Comparison of ENCODE assay signal across 7 cellular contexts in the genomic region with DNA sequence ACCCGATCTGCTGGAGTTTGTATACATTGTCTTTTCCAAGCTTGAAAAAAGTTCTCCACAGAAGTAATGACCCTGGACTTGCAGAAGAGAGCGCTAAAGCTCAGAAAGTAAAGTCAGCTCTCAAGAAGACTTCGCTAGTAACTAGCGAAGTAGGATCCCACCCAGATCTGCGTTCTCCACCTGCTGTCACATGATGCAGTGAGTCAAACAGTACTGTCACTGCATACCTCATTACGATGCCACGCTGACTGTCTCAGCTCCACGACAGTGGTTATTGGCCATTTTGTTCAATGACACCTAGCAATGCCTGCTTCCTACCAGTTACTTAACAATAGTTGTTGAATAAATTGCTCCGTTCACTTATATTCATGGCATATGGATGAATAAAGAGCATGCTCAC. TPM values are rescaled to one million over a fixed set of nuclear protein-coding genes. Genes with fewer than 3 reads are reported as not detected.
DNase-seq lines count a peak whose midpoint lies in the region; ATAC-seq, FAIRE-seq and TF ChIP-seq lines count a peak whose summit lies in the region.

No MANE protein-coding gene starts in this region.

- dilution Hi-C loops in endothelial cell of umbilical vein (cut with MboI; ENCODE audit: extremely low pct_ligation_motif_present, low sequenced_read_pairs): no loop called here

- H3K4me2 ChIP-seq in Loucy (ENCODE audit: low read depth, low read length, poor library complexity, severe bottlenecking) (no peak overlapping the region), endothelial cell of umbilical vein (ENCODE audit: insufficient read depth, low read length) (no peak overlapping the region)

- H3K4me3 ChIP-seq in Loucy (ENCODE audit: low read length, poor library complexity, severe bottlenecking) (no peak overlapping the region), SK-N-MC (no peak overlapping the region), endothelial cell of umbilical vein (replicated peaks in 1 of 3; ENCODE audit: insufficient read depth in 1 of 3, low read depth in 1 of 3, low read length in 3 of 3) (no peak overlapping the region), upper lobe of right lung (no peak overlapping the region)

- H3K27me3 ChIP-seq in Loucy (ENCODE audit: insufficient read depth, low read length, poor library complexity, severe bottlenecking) (no peaks in the 10 kb centered on the region), endothelial cell of umbilical vein (ENCODE audit: control insufficient read depth in 2 of 2, insufficient read depth in 2 of 2, low read length in 2 of 2) (peaks cover 9 to 23% of the 10 kb centered on the region in 2 experiments), upper lobe of right lung (no peaks in the 10 kb centered on the region)

- intact Hi-C loops in endothelial cell of umbilical vein (cut with micrococcal nuclease): loop anchor here (1.0 to 10.0 kb wide), 4 partner anchors 23 to 467 kb away; a partner anchor contains a TSS
- intact Hi-C loops in upper lobe of right lung (cut with DNase I): no loop called here

- no peaks in the 10 kb centered on the region for H3F3A ChIP-seq in Loucy (ENCODE audit: low read depth)

- H3K9me3 ChIP-seq in Loucy (ENCODE audit: insufficient read depth, low read depth, low read length): no peaks in the 10 kb centered on the region
- no peaks in the 10 kb centered on the region for H3K9me3 ChIP-seq in SK-N-MC (ENCODE audit: low read depth, low read length)
- H3K9me3 ChIP-seq in endothelial cell of umbilical vein (replicated peaks; ENCODE audit: control insufficient read depth, insufficient read depth, low read length): no peaks in the 10 kb centered on the region
- H3K9me3 ChIP-seq in upper lobe of right lung: no peaks in the 10 kb centered on the region

- no TSS peak for BruUV-seq in endothelial cell of umbilical vein (replicated peaks; lab: Mats Ljungman, UMichigan)

- no peak overlapping the region for H3K9ac ChIP-seq in Loucy (ENCODE audit: low read depth, low read length, poor library complexity, severe bottlenecking)
- no peak overlapping the region for H3K9ac ChIP-seq in SK-N-MC (ENCODE audit: insufficient read length)
- no peak overlapping the region for H3K9ac ChIP-seq in endothelial cell of umbilical vein (replicated peaks; ENCODE audit: extremely low read depth, insufficient read depth, low read length)

- no peak for TF ChIP-seq POLR2A in endothelial cell of umbilical vein (IDR thresholded peaks at IDR 0.05; ENCODE audit: low read depth, low read length)

- no peak overlapping the region for H3K27ac ChIP-seq in SK-N-MC
- H3K27ac ChIP-seq in endothelial cell of umbilical vein (ENCODE audit: insufficient read depth, low read depth, low read length): no peak overlapping the region
- H3K27ac ChIP-seq in upper lobe of right lung: no peak overlapping the region

- DNase-seq in GM03348 (ENCODE audit: low spot score) (peak; percentile 82), SK-N-MC (ENCODE audit: low read depth, low spot score) (peak; percentile 26), endothelial cell of umbilical vein (ENCODE audit: low read depth, low spot score) (peak; percentile 78), myocyte (ENCODE audit: low read depth) (peak; percentile 90), upper lobe of right lung (no peak)

- POLR2A ChIA-PET in endothelial cell of umbilical vein (lab: Charles Lee): interaction anchor here (0.6 kb wide), 1 partner anchor 30 kb away, joined by 4 read pairs; a partner anchor contains a TSS

- H3K79me2 ChIP-seq in Loucy (ENCODE audit: insufficient read depth, low read length): no peaks in the 10 kb centered on the region
- H3K79me2 ChIP-seq in endothelial cell of umbilical vein (ENCODE audit: control insufficient read depth, insufficient read depth, low read length): no peaks in the 10 kb centered on the region

- H3K36me3 ChIP-seq in Loucy (ENCODE audit: insufficient read depth, low read length) (no peaks in the 10 kb centered on the region), SK-N-MC (ENCODE audit: insufficient read depth, low read length) (no peaks in the 10 kb centered on the region), endothelial cell of umbilical vein (ENCODE audit: control insufficient read depth in 2 of 2, extremely low read depth in 1 of 2, insufficient read depth in 2 of 2, low read length in 2 of 2) (no peaks in the 10 kb centered on the region), upper lobe of right lung (no peaks in the 10 kb centered on the region)

- H3K4me1 ChIP-seq in Loucy (ENCODE audit: insufficient read depth, low read length, poor library complexity, severe bottlenecking) (no peaks in the 10 kb centered on the region), endothelial cell of umbilical vein (ENCODE audit: control insufficient read depth, extremely low read depth, insufficient read depth, low read length) (no peaks in the 10 kb centered on the region), upper lobe of right lung (peaks cover 5% of the 10 kb centered on the region)

- peak; percentile 87 for FAIRE-seq in endothelial cell of umbilical vein (lab: Jason Lieb, UNC)

- TF ChIP-seq CTCF in Loucy (conservative IDR thresholded peaks at IDR 0.05; ENCODE audit: low read length) (0 out of 2 replicates have a peak, but pooled peaks have one; percentile 11), endothelial cell of umbilical vein (IDR thresholded peaks at IDR 0.05; ENCODE audit: extremely low read depth in 1 of 2, insufficient read depth in 1 of 2, low read depth in 1 of 2, low read length in 2 of 2) (peak; percentile 58 to 64), upper lobe of right lung (IDR thresholded peaks at IDR 0.05) (peak; percentile 68)

- H2AFZ ChIP-seq in Loucy (ENCODE audit: low read length): no peak overlapping the region
- no peak overlapping the region for H2AFZ ChIP-seq in endothelial cell of umbilical vein (ENCODE audit: low read depth, low read length)

- ATAC-seq in GM21723 (IDR thresholded peaks at IDR 0.05; ENCODE audit: unreplicated experiment) (peak; percentile 81), upper lobe of right lung (peak; percentile 88)

- no peaks in the 10 kb centered on the region for H4K20me1 ChIP-seq in Loucy (ENCODE audit: insufficient read depth, low read length, poor library complexity, severe bottlenecking)
- H4K20me1 ChIP-seq in endothelial cell of umbilical vein (replicated peaks; ENCODE audit: control insufficient read depth, extremely low read depth, insufficient read depth, low read length): no peaks in the 10 kb centered on the region

- CTCF ChIA-PET in endothelial cell of umbilical vein (lab: Charles Lee): interaction anchor here (0.7 to 5.0 kb wide), 34 partner anchors 9 to 627 kb away, joined by 3 to 406 read pairs (median 4); a partner anchor contains a TSS

- no peaks in the 10 kb centered on the region for H3K9me1 ChIP-seq in endothelial cell of umbilical vein (replicated peaks; ENCODE audit: control insufficient read depth, extremely low read depth, insufficient read depth, low read length)

- H3K9me2 ChIP-seq in Loucy (replicated peaks; ENCODE audit: low read depth, low read length): no peaks in the 10 kb centered on the region

TF ChIP-seq in endothelial cell of umbilical vein, 7 proteins besides CTCF, POLR2A, EP300 and RAD21:
- TF ChIP-seq MYC (IDR thresholded peaks at IDR 0.05; ENCODE audit: low read depth, low read length) (no peak), EZH2 (IDR thresholded peaks at IDR 0.05; ENCODE audit: borderline replicate concordance, low read depth, low read length, severe bottlenecking) (no peak), POLR2AphosphoS5 (IDR thresholded peaks at IDR 0.05; ENCODE audit: insufficient read depth, low read depth, low read length) (no peak), JUN (IDR thresholded peaks at IDR 0.05; ENCODE audit: borderline replicate concordance, insufficient read depth, insufficient read length, low read depth) (no peak), GATA2 (IDR thresholded peaks at IDR 0.05; ENCODE audit: insufficient read depth, insufficient read length, low read depth, low read length) (no peak), FOS (IDR thresholded peaks at IDR 0.05; ENCODE audit: borderline replicate concordance, insufficient read depth, low read length) (no peak)
- TF ChIP-seq, protein P1, sequence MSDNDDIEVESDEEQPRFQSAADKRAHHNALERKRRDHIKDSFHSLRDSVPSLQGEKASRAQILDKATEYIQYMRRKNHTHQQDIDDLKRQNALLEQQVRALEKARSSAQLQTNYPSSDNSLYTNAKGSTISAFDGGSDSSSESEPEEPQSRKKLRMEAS (IDR thresholded peaks at IDR 0.05; ENCODE audit: insufficient read depth, insufficient read length): no peak

RNA-seq across cellular contexts. Expression of a gene that starts 29.7 kb away (rescaled TPM):
- total RNA-seq in endothelial cell of umbilical vein: 201 and 206 TPM in 2 replicates
- polyA plus RNA-seq in endothelial cell of umbilical vein: 221 and 401 TPM in 2 replicates
- 220 and 293 TPM in 2 replicates for polyA plus RNA-seq in endothelial cell of umbilical vein (2011; cell fraction: cytosol; rRNA removed)
- 73.4 and 116 TPM in 2 replicates for polyA plus RNA-seq in endothelial cell of umbilical vein (2011; cell fraction: nucleus; rRNA removed)
- polyA plus RNA-seq in endothelial cell of umbilical vein (2012): 439 and 629 TPM in 2 replicates
- polyA minus RNA-seq in endothelial cell of umbilical vein: 62.6 and 70.1 TPM in 2 replicates
- polyA minus RNA-seq in endothelial cell of umbilical vein (2011; cell fraction: cytosol; rRNA and poly(A)+ RNA removed): 72.9 TPM
- polyA minus RNA-seq in endothelial cell of umbilical vein (2011; cell fraction: nucleus; rRNA and poly(A)+ RNA removed): 25.8 and 30.0 TPM in 2 replicates
- 828 and 1,174 TPM in 2 replicates for total RNA-seq in myocyte
- 555 TPM for polyA plus RNA-seq in myocyte (2012)
- total RNA-seq in upper lobe of right lung: 87.6 TPM

Comparison
In these comparisons a context has a peak if more than half of its experiments do, and no peak if none do; other contexts are left out.
1. CTCF ChIP-seq: peak in every context shown above with its lines; median percentile 68 in upper lobe of right lung; 61 in endothelial cell of umbilical vein; 11 in Loucy.